15 cellular contexts compared by ENCODE assay signal in genomic region chr7:130210181-130210935, GRCh38. TPM values are rescaled to one million over a fixed set of nuclear protein-coding genes. Genes with fewer than 3 reads are reported as not detected.
DNase-seq lines count a peak whose midpoint lies in the region; ATAC-seq, FAIRE-seq and TF ChIP-seq lines count a peak whose summit lies in the region.
"Had no signal": no experiment of that assay in that cellular context is flagged by ENCODE, and none has a peak within 500 bp of the region (broad histone marks: within the 10 kb centered on the region; RNA-seq: fewer than 3 reads in every experiment).

No MANE protein-coding gene starts in this region.

- no peak for TF ChIP-seq EP300 in A549 (IDR thresholded peaks at IDR 0.05)

- H3K4me2 ChIP-seq in A549, result 0 out of 3 replicates have a peak overlapping the region, but pooled peaks have one; percentile 10

- TF ChIP-seq CTCF in A549 (IDR thresholded peaks at IDR 0.05) (no peak), RWPE1 (conservative IDR thresholded peaks at IDR 0.05; ENCODE audit: low read depth) (no peak), fibroblast of villous mesenchyme (IDR thresholded peaks at IDR 0.05; ENCODE audit: insufficient read depth, low read depth, low read length) (no peak)

- ATAC-seq in A549 (no peak), HG02852 (IDR thresholded peaks at IDR 0.05; ENCODE audit: unreplicated experiment) (no peak)

- WGBS in A549 (ENCODE audit: missing lambda C conversion rate), result 59% methylated on average over 5 of the region's 5 CpGs

- FAIRE-seq in A549 (lab: Jason Lieb, UNC) (no peak), GM12892 (lab: Jason Lieb, UNC) (no peak)

- H3K9me3 ChIP-seq in A549, result no peaks in the 10 kb centered on the region
- H3K9me3 ChIP-seq: adrenal gland, uterus had no signal

- CTCF ChIA-PET in A549 (lab: Yijun Ruan, JAX), result interaction anchor here (1.1 to 1.8 kb wide), 3 partner anchors 68 to 97 kb away, joined by 3 to 4 read pairs (median 3); no protein-coding TSS in a partner anchor
- CTCF ChIA-PET in HEK293T (lab: Yijun Ruan, JAX), result interaction anchor here (0.6 to 0.9 kb wide), 2 partner anchors 23 to 453 kb away, joined by 4 to 5 read pairs; no protein-coding TSS in a partner anchor
- CTCF ChIA-PET in RWPE1 (lab: Yijun Ruan, JAX), result no interaction called here

- POLR2A ChIA-PET in A549 (lab: Yijun Ruan, JAX) (no interaction called here), HEK293T (lab: Yijun Ruan, JAX) (no interaction called here), RWPE1 (lab: Yijun Ruan, JAX; ENCODE audit: low non-redundant PET) (no interaction called here)

- DNase-seq in A549 (ENCODE audit: low read depth in 1 of 2, low spot score in 1 of 2), result no peak
- DNase-seq in HEK293T (ENCODE audit: extremely low spot score), result peak; percentile 16
- peak; percentile 3 for DNase-seq in RWPE1 (ENCODE audit: low spot score)
- peak; percentile 60 for DNase-seq in fibroblast of villous mesenchyme (ENCODE audit: low read depth)
- no peak for DNase-seq in effector CD4-positive, alpha-beta T cell
- DNase-seq in GM12892 (ENCODE audit: insufficient read length), result no peak
- no peak for DNase-seq in NCI-H2227 treated with DMSO at 0.1 percent for 48 hours (lab: John Stamatoyannopoulos, UW)
- DNase-seq: DND-41, hypothalamus, NCI-H524 treated with DMSO at 0.1 percent for 48 hours, Right ventricle myocardium superior, uterus had no signal

- no peak overlapping the region for H3K4me3 ChIP-seq in A549
- no peak overlapping the region for H3K4me3 ChIP-seq in fibroblast of villous mesenchyme (ENCODE audit: low read depth, low read length)
- H3K4me3 ChIP-seq: adrenal gland, uterus had no signal

- TF ChIP-seq RAD21 in A549 (conservative IDR thresholded peaks at IDR 0.05 in 1 of 2, IDR thresholded peaks at IDR 0.05 in 1 of 2), result no peak

- H3K4me1 ChIP-seq in A549, result no peaks in the 10 kb centered on the region
- H3K4me1 ChIP-seq: adrenal gland, uterus had no signal

- H3K27ac ChIP-seq in A549 (no peak overlapping the region), RWPE1 (no peak overlapping the region)
- H3K27ac ChIP-seq: adrenal gland, uterus had no signal

- no peak for TF ChIP-seq POLR2A in A549 (IDR thresholded peaks at IDR 0.05; ENCODE audit: low read length)
- TF ChIP-seq POLR2A in GM12892 (IDR thresholded peaks at IDR 0.05; ENCODE audit: low read depth, low read length), result no peak

TF ChIP-seq in A549, 52 proteins besides CTCF, POLR2A, EP300 and RAD21:
- TF ChIP-seq JUN (IDR thresholded peaks at IDR 0.05) (no peak), PHF8 (IDR thresholded peaks at IDR 0.05; ENCODE audit: borderline replicate concordance, low read depth) (no peak), CBX8 (IDR thresholded peaks at IDR 0.05) (no peak), HMGXB4 (CRISPR knock-in tag; IDR thresholded peaks at IDR 0.05; ENCODE audit: borderline replicate concordance) (no peak)

TF ChIP-seq in HEK293T, 16 proteins besides CTCF, POLR2A, EP300 and RAD21:
- no peak for TF ChIP-seq SUZ12 (IDR thresholded peaks at IDR 0.05)
- no peak for TF ChIP-seq SP1 (IDR thresholded peaks at IDR 0.05)
- no peak for TF ChIP-seq LEF1 (IDR thresholded peaks at IDR 0.05; ENCODE audit: borderline replicate concordance)
- TF ChIP-seq FOXK2 (IDR thresholded peaks at IDR 0.05), result no peak
- TF ChIP-seq FOXA1 (IDR thresholded peaks at IDR 0.05), result no peak
- TF ChIP-seq ELF4 (IDR thresholded peaks at IDR 0.05), result no peak
- no peak for TF ChIP-seq HDGF (IDR thresholded peaks at IDR 0.05; ENCODE audit: borderline replicate concordance)
- no peak for TF ChIP-seq ARNT (IDR thresholded peaks at IDR 0.05)
- TF ChIP-seq FOXM1 (IDR thresholded peaks at IDR 0.05; ENCODE audit: borderline replicate concordance), result no peak
- TF ChIP-seq NFRKB (IDR thresholded peaks at IDR 0.05), result no peak
- no peak for TF ChIP-seq CTBP1 (IDR thresholded peaks at IDR 0.05; ENCODE audit: borderline replicate concordance)
- no peak for TF ChIP-seq BHLHE40 (IDR thresholded peaks at IDR 0.05; ENCODE audit: borderline replicate concordance)
- no peak for TF ChIP-seq ZNF384 (IDR thresholded peaks at IDR 0.05)
- TF ChIP-seq TARDBP (IDR thresholded peaks at IDR 0.05), result no peak
- no peak; the same call in 1 of the 2 replicates for TF ChIP-seq L3MBTL2 (conservative IDR thresholded peaks at IDR 0.05)

RNA-seq across cellular contexts. Expression of gene SSMEM1, which starts 2.7 kb away (rescaled TPM):
- polyA plus RNA-seq in A549 (2011; rRNA removed), result not detected in 2 replicates
- not detected in 2 replicates for polyA plus RNA-seq in A549 (2012; cell fraction: cytosol; rRNA removed)
- polyA plus RNA-seq in A549 (2012; cell fraction: nucleus; rRNA removed), result not detected in 2 replicates
- not detected in 3 replicates for polyA plus RNA-seq in A549 (2017; fragmentation: RNase III; extraction: RNeasy Plus Mini Kit Qiagen cat#74134 plus additional on column Dnase treatment)
- not detected in 2 replicates for polyA minus RNA-seq in A549 (2011; rRNA and poly(A)+ RNA removed)
- under 0.01 and 0.43 TPM in 2 replicates for total RNA-seq in fibroblast of villous mesenchyme
- not detected for polyA plus RNA-seq in GM12892 (2012; ENCODE audit: missing spikeins)
- total RNA-seq: adrenal gland, lung microvascular endothelial cell, Right ventricle myocardium superior, uterus had no signal

RNA-seq across cellular contexts. Expression of gene TMEM209, which starts 5.2 kb away (rescaled TPM):
- 33.9 and 36.6 TPM in 2 replicates for polyA plus RNA-seq in A549 (2011; rRNA removed)
- 11.4 and 13.9 TPM in 2 replicates for polyA plus RNA-seq in A549 (2012; cell fraction: cytosol; rRNA removed)
- 10.8 and 14.5 TPM in 2 replicates for polyA plus RNA-seq in A549 (2012; cell fraction: nucleus; rRNA removed)
- 12.8 to 13.3 TPM (median 12.8 TPM) in 3 replicates for polyA plus RNA-seq in A549 (2017; fragmentation: RNase III; extraction: RNeasy Plus Mini Kit Qiagen cat#74134 plus additional on column Dnase treatment)
- polyA minus RNA-seq in A549 (2011; rRNA and poly(A)+ RNA removed), result 53.7 and 64.6 TPM in 2 replicates
- total RNA-seq in fibroblast of villous mesenchyme, result 16.4 and 16.8 TPM in 2 replicates
- 20.1 TPM for polyA plus RNA-seq in GM12892 (2012; ENCODE audit: missing spikeins)

RNA-seq across cellular contexts. Expression of gene CPA2, which starts 56.3 kb away (rescaled TPM):
- polyA plus RNA-seq in A549 (2011; rRNA removed), result not detected in 2 replicates
- polyA plus RNA-seq in A549 (2012; cell fraction: cytosol; rRNA removed), result not detected in 2 replicates
- 0.04 TPM in 1 of 2 replicates, not detected in the other for polyA plus RNA-seq in A549 (2012; cell fraction: nucleus; rRNA removed)
- polyA plus RNA-seq in A549 (2017; fragmentation: RNase III; extraction: RNeasy Plus Mini Kit Qiagen cat#74134 plus additional on column Dnase treatment), result not detected in 3 replicates
- polyA minus RNA-seq in A549 (2011; rRNA and poly(A)+ RNA removed), result not detected in 2 replicates
- 0.32 TPM in 1 of 2 replicates, not detected in the other for total RNA-seq in fibroblast of villous mesenchyme
- polyA plus RNA-seq in GM12892 (2012; ENCODE audit: missing spikeins), result 0.76 TPM
- total RNA-seq: lung microvascular endothelial cell, Right ventricle myocardium superior had no signal

Comparison
In these comparisons a context has a peak if more than half of its experiments do, and no peak if none do; other contexts are left out.
1. DNase-seq: peak in HEK293T (single experiment), RWPE1 (single experiment) and fibroblast of villous mesenchyme (single experiment); none in A549 (0 of 2), effector CD4-positive, alpha-beta T cell (single experiment), GM12892 (single experiment) and NCI-H2227 treated with DMSO at 0.1 percent for 48 hours (single experiment).